In the genomic region with DNA sequence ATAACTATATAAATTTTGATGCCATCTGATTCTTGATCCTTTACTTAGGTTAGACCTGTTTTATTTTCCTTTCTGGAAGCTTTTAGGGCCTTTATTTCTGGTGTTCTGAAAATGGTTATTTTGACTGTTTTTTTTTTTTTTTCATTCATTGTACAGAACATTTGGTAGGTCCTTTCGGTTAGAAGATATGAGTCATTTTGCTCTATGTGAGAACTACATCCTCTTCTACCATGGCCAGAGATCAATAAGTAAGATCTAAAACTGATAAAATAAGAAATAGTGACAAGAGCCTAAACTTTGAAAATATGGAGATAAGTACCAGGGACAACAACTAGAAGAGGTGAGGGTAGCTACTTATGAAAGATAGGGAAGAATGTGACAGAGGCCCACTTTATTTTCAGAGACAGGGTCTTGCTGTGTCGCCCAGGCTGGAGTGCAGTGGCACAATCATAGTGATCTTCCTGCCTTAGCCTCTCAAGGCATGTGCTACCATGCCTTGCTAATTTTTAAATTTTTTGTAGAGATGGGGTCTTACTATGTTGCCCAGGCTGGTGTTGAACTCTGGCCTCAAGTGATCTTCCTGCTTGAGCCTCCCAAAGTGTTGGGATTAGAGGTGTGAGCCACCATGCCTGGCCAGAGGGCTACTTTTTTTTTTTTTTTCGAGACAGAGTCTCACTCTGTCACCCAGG, we compare ENCODE assay signal across 24 cellular contexts.
DNase-seq lines count a peak whose midpoint lies in the region; ATAC-seq, FAIRE-seq and TF ChIP-seq lines count a peak whose summit lies in the region.
"Had no signal": no experiment of that assay in that cellular context is flagged by ENCODE, and none has a peak within 500 bp of the region (broad histone marks: within the 10 kb centered on the region; RNA-seq: fewer than 3 reads in every experiment).

No MANE protein-coding gene starts in this region.

- no peak overlapping the region for H3K4me3 Mint-ChIP-seq in effector memory CD8-positive, alpha-beta T cell
- H3K4me3 Mint-ChIP-seq: activated naive CD4-positive, alpha-beta T cell treated with anti-CD3 and anti-CD28 coated beads, Interleukin-2, amount 10 ng/mL, durations not matched to agents 7 days and 5 days; brain; H9; neural crest cell had no signal

- H3K27me3 ChIP-seq in heart left ventricle, result no peaks in the 10 kb centered on the region
- H3K27me3 ChIP-seq: spleen, testis had no signal

- no peak for FAIRE-seq in kidney (lab: Jason Lieb, UNC)
- FAIRE-seq: endothelial cell of umbilical vein had no signal

- H3K9ac ChIP-seq in kidney (ENCODE audit: low read length in 2 of 2), result no peak overlapping the region
- H3K9ac ChIP-seq: KMS-11 had no signal

- intact Hi-C loops in heart left ventricle (cut with DNase I), result no loop called here
- intact Hi-C loops in kidney (cut with DNase I), result no loop called here

- H3K36me3 Mint-ChIP-seq in effector memory CD8-positive, alpha-beta T cell (ENCODE audit: insufficient read depth), result peaks cover 59% of the 10 kb centered on the region

- TF ChIP-seq POLR2A in heart left ventricle (IDR thresholded peaks at IDR 0.05), result no peak

- H3K27ac ChIP-seq in heart left ventricle (no peak overlapping the region), kidney (ENCODE audit: low read depth in 2 of 2, low read length in 2 of 2) (no peak overlapping the region)
- H3K27ac ChIP-seq: 22Rv1, coronary artery, KMS-11, spleen, testis had no signal

- H3K27me3 Mint-ChIP-seq in effector memory CD8-positive, alpha-beta T cell, result no peaks in the 10 kb centered on the region
- H3K27me3 Mint-ChIP-seq: activated naive CD4-positive, alpha-beta T cell treated with anti-CD3 and anti-CD28 coated beads, Interleukin-2, amount 10 ng/mL, durations not matched to agents 7 days and 5 days; brain had no signal

- no peak for DNase-seq in activated CD4-positive, CD25-positive, alpha-beta regulatory T cell treated with anti-CD3 and anti-CD28 coated beads, Interleukin-2, amount 50 U/mL, for 72 hours
- DNase-seq in effector memory CD8-positive, alpha-beta T cell, result no peak
- no peak for DNase-seq in heart left ventricle
- no peak for DNase-seq in NCI-H524 treated with DMSO at 0.1 percent for 48 hours (lab: John Stamatoyannopoulos, UW)
- DNase-seq in kidney, result no peak
- DNase-seq: activated naive CD4-positive, alpha-beta T cell treated with anti-CD3 and anti-CD28 coated beads, Interleukin-2, amount 10 ng/mL, durations not matched to agents 7 days and 5 days; GDM1; H9; kidney glomerular epithelial cell; NCI-H1092; OCI-M1; SHP77; spleen; stimulated activated CD8-positive, alpha-beta memory T cell treated with anti-CD3 and anti-CD28 coated beads, Interleukin-4, amount 100 ng/mL, for 48 hours; testis had no signal

- H3K9me3 ChIP-seq in heart left ventricle (no peaks in the 10 kb centered on the region), kidney (ENCODE audit: control insufficient read depth in 1 of 2, low read length in 2 of 2) (no peaks in the 10 kb centered on the region)
- H3K9me3 ChIP-seq: spleen, testis had no signal

- H3K36me3 ChIP-seq in heart left ventricle (peaks cover 0 to 92% (median 65%) of the 10 kb centered on the region in 9 donors), kidney (ENCODE audit: control insufficient read depth in 1 of 2, insufficient read depth in 2 of 2, low read length in 2 of 2) (peaks cover 8 to 9% of the 10 kb centered on the region in 2 donors)

- no peak overlapping the region for H3K4me3 ChIP-seq in heart left ventricle
- no peak overlapping the region for H3K4me3 ChIP-seq in kidney (ENCODE audit: low read length in 2 of 2)
- H3K4me3 ChIP-seq: coronary artery, spleen, testis had no signal

- no peak for TF ChIP-seq CTCF in heart left ventricle (IDR thresholded peaks at IDR 0.05)
- TF ChIP-seq CTCF in kidney (IDR thresholded peaks at IDR 0.05; ENCODE audit: borderline replicate concordance, extremely low read depth, insufficient read depth), result no peak

- H3K4me1 ChIP-seq in heart left ventricle (no peaks in the 10 kb centered on the region), kidney (ENCODE audit: control insufficient read depth in 1 of 2, insufficient read depth in 1 of 2, low read depth in 1 of 2, low read length in 2 of 2) (no peaks in the 10 kb centered on the region)
- H3K4me1 ChIP-seq: testis had no signal

- WGBS in heart left ventricle, 4 donors, result 91 to 97% (median 95%) methylated on average over 3 of the region's 3 CpGs

- H3K4me1 Mint-ChIP-seq in effector memory CD8-positive, alpha-beta T cell (ENCODE audit: low read depth in 2 of 2), result peaks cover 0 to 25% of the 10 kb centered on the region in 2 donors
- H3K4me1 Mint-ChIP-seq: neural crest cell had no signal

- H3K27ac Mint-ChIP-seq in effector memory CD8-positive, alpha-beta T cell, result peak overlapping the region; percentile 36 to 67
- H3K27ac Mint-ChIP-seq: activated naive CD4-positive, alpha-beta T cell treated with anti-CD3 and anti-CD28 coated beads, Interleukin-2, amount 10 ng/mL, durations not matched to agents 7 days and 5 days; brain had no signal

- ATAC-seq in activated CD4-positive, CD25-positive, alpha-beta regulatory T cell treated with anti-CD3 and anti-CD28 coated beads, Interleukin-2, amount 50 U/mL, for 24 hours, result peak; percentile 27 to 32
- peak; percentile 37 for ATAC-seq in GM18861 (IDR thresholded peaks at IDR 0.05; ENCODE audit: unreplicated experiment)
- peak; percentile 40 for ATAC-seq in HG03520 (IDR thresholded peaks at IDR 0.05; ENCODE audit: unreplicated experiment)
- no peak for ATAC-seq in effector memory CD8-positive, alpha-beta T cell (replicated peaks)
- ATAC-seq in heart left ventricle, result no peak

- no peaks in the 10 kb centered on the region for H3K9me3 Mint-ChIP-seq in effector memory CD8-positive, alpha-beta T cell
- H3K9me3 Mint-ChIP-seq: activated naive CD4-positive, alpha-beta T cell treated with anti-CD3 and anti-CD28 coated beads, Interleukin-2, amount 10 ng/mL, durations not matched to agents 7 days and 5 days; brain; H9; neural crest cell had no signal

Comparison
In these comparisons a context has a peak if more than half of its experiments do, and no peak if none do; other contexts are left out.
1. ATAC-seq: peak in activated CD4-positive, CD25-positive, alpha-beta regulatory T cell treated with anti-CD3 and anti-CD28 coated beads, Interleukin-2, amount 50 U/mL, for 24 hours (2 of 2), GM18861 (single experiment) and HG03520 (single experiment); none in effector memory CD8-positive, alpha-beta T cell (single experiment) and heart left ventricle (0 of 4).